In genomic region chr20:19431906-19432305, GRCh38 we compare ENCODE assay signal across 8 cellular contexts.
"Had no signal": no experiment of that assay in that cellular context is flagged by ENCODE, and none has a peak within 500 bp of the region (broad histone marks: within the 10 kb centered on the region; RNA-seq: fewer than 3 reads in every experiment).

No MANE protein-coding gene starts in this region.

- ATAC-seq: GM12878 had no signal

- FAIRE-seq: G401.6, GM12878, GM12891, GM12892, GM18507, GM19239 had no signal

- DNase-seq: GDM1, GF-D8 had no signal

- H3K4me3 ChIP-seq: GM12878 had no signal
